ENCODE assay signal across 7 cellular contexts in genomic region chr2:146894514-146894913, GRCh38.
"Had no signal": no experiment of that assay in that cellular context is flagged by ENCODE, and none has a peak within 500 bp of the region (broad histone marks: within the 10 kb centered on the region; RNA-seq: fewer than 3 reads in every experiment).

No MANE protein-coding gene starts in this region.

- H3K9ac ChIP-seq: GM23248 had no signal

- H3K4me1 ChIP-seq: HAP-1 had no signal

- H3K4me2 ChIP-seq: GM23338 had no signal

- H3K27ac ChIP-seq: GM23248 had no signal

- H3K4me3 ChIP-seq: GM23248, GM23338, HAP-1 had no signal

- H3K9me3 ChIP-seq: HAP-1 had no signal

- H3K4me1 Mint-ChIP-seq: GM23338, H9 had no signal

- H2AFZ ChIP-seq: GM23248, GM23338 had no signal

- H3K36me3 ChIP-seq: HAP-1 had no signal

- H3K27ac Mint-ChIP-seq: GM23338, H9, HFFc6 had no signal

- DNase-seq: GM23248, GOT3, H9, HCEC 1CT, HFFc6 had no signal

- H3K9me3 Mint-ChIP-seq: GM23338, H9 had no signal

- H3K4me3 Mint-ChIP-seq: GM23338, H9, HFFc6 had no signal
